Comparison of ENCODE assay signal across 23 cellular contexts in genomic region chr10:128816726-128817125, GRCh38.
"Had no signal": no experiment of that assay in that cellular context is flagged by ENCODE, and none has a peak within 500 bp of the region (broad histone marks: within the 10 kb centered on the region; RNA-seq: fewer than 3 reads in every experiment).

No MANE protein-coding gene starts in this region.

- ATAC-seq: stimulated activated effector memory CD8-positive, alpha-beta T cell treated with anti-CD3 and anti-CD28 coated beads, Interleukin-12 subunit alpha, Interleukin-12 subunit beta, amount 100 ng/mL, for 72 hours; stimulated activated memory B cell treated with anti-CD40 and anti-IgM and Interleukin-4, amounts not matched to agents 10 μg/mL and 1 μg/mL and 100 μg/mL, for 72 hours; stimulated activated naive B cell treated with anti-CD40 and anti-IgM and Interleukin-4, amounts not matched to agents 10 μg/mL and 1 μg/mL and 100 μg/mL, for 72 hours; upper lobe of right lung had no signal

- DNase-seq: stimulated activated CD4-positive, alpha-beta T cell treated with anti-CD3 and anti-CD28 coated beads, Interleukin-2, amount 100 ng/mL, for 24 hours; stimulated activated CD4-positive, alpha-beta T cell treated with anti-CD3 and anti-CD28 coated beads, Interleukin-2, amount 100 ng/mL, for 48 hours; stimulated activated CD4-positive, alpha-beta T cell treated with anti-CD3 and anti-CD28 coated beads, Interleukin-4, amount 100 ng/mL, for 1 hour; stimulated activated CD4-positive, alpha-beta T cell treated with anti-CD3 and anti-CD28 coated beads, Interleukin-4, amount 100 ng/mL, for 24 hours; stimulated activated CD4-positive, alpha-beta T cell treated with anti-CD3 and anti-CD28 coated beads, Interleukin-4, amount 100 ng/mL, for 4 hours; stimulated activated CD8-positive, alpha-beta memory T cell treated with anti-CD3 and anti-CD28 coated beads, Interleukin-4, amount 100 ng/mL, for 48 hours; stimulated activated naive B cell treated with anti-CD40 and anti-IgM and Interleukin-4, amounts not matched to agents 10 μg/mL and 1 μg/mL and 100 μg/mL, for 72 hours; stimulated activated naive CD4-positive, alpha-beta T cell; stimulated activated naive CD4-positive, alpha-beta T cell treated with Interleukin-2 at 50 U/mL for 16 hours; stomach; substantia nigra; testis; thyroid gland; tibial artery; transverse colon; trophoblast cell; upper lobe of left lung; upper lobe of right lung; uterus had no signal

- H3K36me3 Mint-ChIP-seq: stimulated activated effector memory CD8-positive, alpha-beta T cell treated with anti-CD3 and anti-CD28 coated beads, Interleukin-12 subunit alpha, Interleukin-12 subunit beta, amount 100 ng/mL, for 72 hours; stimulated activated memory B cell treated with anti-CD40 and anti-IgM and Interleukin-4, amounts not matched to agents 10 μg/mL and 1 μg/mL and 100 μg/mL, for 72 hours; stimulated activated naive B cell treated with anti-CD40 and anti-IgM and Interleukin-4, amounts not matched to agents 10 μg/mL and 1 μg/mL and 100 μg/mL, for 72 hours; type B pancreatic cell had no signal

- H3K4me1 Mint-ChIP-seq: stimulated activated effector memory CD8-positive, alpha-beta T cell treated with anti-CD3 and anti-CD28 coated beads, Interleukin-12 subunit alpha, Interleukin-12 subunit beta, amount 100 ng/mL, for 72 hours; stimulated activated memory B cell treated with anti-CD40 and anti-IgM and Interleukin-4, amounts not matched to agents 10 μg/mL and 1 μg/mL and 100 μg/mL, for 72 hours; stimulated activated naive B cell treated with anti-CD40 and anti-IgM and Interleukin-4, amounts not matched to agents 10 μg/mL and 1 μg/mL and 100 μg/mL, for 72 hours had no signal

- H3K27me3 Mint-ChIP-seq: stimulated activated memory B cell treated with anti-CD40 and anti-IgM and Interleukin-4, amounts not matched to agents 10 μg/mL and 1 μg/mL and 100 μg/mL, for 72 hours; stimulated activated naive B cell treated with anti-CD40 and anti-IgM and Interleukin-4, amounts not matched to agents 10 μg/mL and 1 μg/mL and 100 μg/mL, for 72 hours had no signal

- H3K27ac Mint-ChIP-seq: stimulated activated effector memory CD8-positive, alpha-beta T cell treated with anti-CD3 and anti-CD28 coated beads, Interleukin-12 subunit alpha, Interleukin-12 subunit beta, amount 100 ng/mL, for 72 hours; stimulated activated memory B cell treated with anti-CD40 and anti-IgM and Interleukin-4, amounts not matched to agents 10 μg/mL and 1 μg/mL and 100 μg/mL, for 72 hours; stimulated activated naive B cell treated with anti-CD40 and anti-IgM and Interleukin-4, amounts not matched to agents 10 μg/mL and 1 μg/mL and 100 μg/mL, for 72 hours; stimulated activated naive CD8-positive, alpha-beta T cell treated with anti-CD3 and anti-CD28 coated beads, Interleukin-15, Interleukin-2, amounts not matched to agents 100 ng/mL and 50 ng/mL, for 24 hours; type B pancreatic cell had no signal

- H3K9me3 Mint-ChIP-seq: stimulated activated naive CD8-positive, alpha-beta T cell treated with anti-CD3 and anti-CD28 coated beads, Interleukin-15, Interleukin-2, amounts not matched to agents 100 ng/mL and 50 ng/mL, for 24 hours; type B pancreatic cell had no signal

- H3K4me3 Mint-ChIP-seq: stimulated activated effector memory CD8-positive, alpha-beta T cell treated with anti-CD3 and anti-CD28 coated beads, Interleukin-12 subunit alpha, Interleukin-12 subunit beta, amount 100 ng/mL, for 72 hours; stimulated activated memory B cell treated with anti-CD40 and anti-IgM and Interleukin-4, amounts not matched to agents 10 μg/mL and 1 μg/mL and 100 μg/mL, for 72 hours; stimulated activated naive B cell treated with anti-CD40 and anti-IgM and Interleukin-4, amounts not matched to agents 10 μg/mL and 1 μg/mL and 100 μg/mL, for 72 hours; stimulated activated naive CD8-positive, alpha-beta T cell treated with anti-CD3 and anti-CD28 coated beads, Interleukin-15, Interleukin-2, amounts not matched to agents 100 ng/mL and 50 ng/mL, for 24 hours; type B pancreatic cell had no signal
